In the genomic region with DNA sequence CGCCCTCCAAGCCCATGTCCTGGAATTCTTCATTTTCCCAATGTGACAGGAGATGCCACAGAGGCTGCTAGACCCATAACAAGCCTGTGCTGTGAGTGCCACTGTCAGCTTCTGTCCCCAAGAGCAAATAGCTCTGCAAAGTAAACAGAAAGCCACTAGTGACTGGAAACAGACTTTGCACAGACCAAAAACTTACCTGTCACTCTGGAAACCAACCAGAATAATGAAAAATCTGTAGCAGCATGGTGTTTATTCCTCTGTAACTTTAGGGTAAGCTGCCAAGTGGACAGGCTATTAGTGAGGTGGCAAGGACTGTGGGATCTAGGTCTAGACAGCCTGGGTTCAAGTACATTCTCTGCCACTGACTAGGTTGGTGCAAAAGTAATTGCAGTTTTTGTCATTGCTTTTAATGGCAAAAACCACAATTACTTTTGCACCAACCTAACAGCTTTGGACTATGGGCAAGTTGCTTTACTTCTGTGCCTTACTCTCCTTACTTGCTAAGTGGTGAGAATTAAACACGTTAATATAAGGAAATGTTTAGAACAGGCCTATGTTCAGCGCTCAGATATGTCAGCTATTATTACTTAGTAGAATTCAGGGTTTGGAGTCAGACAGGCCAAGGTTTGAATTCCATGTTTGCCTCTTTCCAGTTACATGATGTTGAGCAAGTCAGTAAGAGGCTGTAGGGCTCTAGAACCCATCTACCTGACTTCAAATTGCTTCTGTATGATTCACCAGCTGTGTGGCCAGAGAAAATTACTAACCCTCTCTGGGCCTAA, we compare ENCODE assay signal across 1 cellular context.
A peak's percentile ranks its signal among the peaks of the same experiment; 100 is the strongest.
TF ChIP-seq lines count a peak whose summit lies in the region.

A gene (minus strand): TSS at position 100 of the 782 bp plus-strand sequence. CDS start 67 bp downstream, at position 33.

TF ChIP-seq in HepG2, 621 proteins besides CTCF, POLR2A, EP300 and RAD21 (continued from another document and continues in another):
- TF ChIP-seq, protein P1, sequence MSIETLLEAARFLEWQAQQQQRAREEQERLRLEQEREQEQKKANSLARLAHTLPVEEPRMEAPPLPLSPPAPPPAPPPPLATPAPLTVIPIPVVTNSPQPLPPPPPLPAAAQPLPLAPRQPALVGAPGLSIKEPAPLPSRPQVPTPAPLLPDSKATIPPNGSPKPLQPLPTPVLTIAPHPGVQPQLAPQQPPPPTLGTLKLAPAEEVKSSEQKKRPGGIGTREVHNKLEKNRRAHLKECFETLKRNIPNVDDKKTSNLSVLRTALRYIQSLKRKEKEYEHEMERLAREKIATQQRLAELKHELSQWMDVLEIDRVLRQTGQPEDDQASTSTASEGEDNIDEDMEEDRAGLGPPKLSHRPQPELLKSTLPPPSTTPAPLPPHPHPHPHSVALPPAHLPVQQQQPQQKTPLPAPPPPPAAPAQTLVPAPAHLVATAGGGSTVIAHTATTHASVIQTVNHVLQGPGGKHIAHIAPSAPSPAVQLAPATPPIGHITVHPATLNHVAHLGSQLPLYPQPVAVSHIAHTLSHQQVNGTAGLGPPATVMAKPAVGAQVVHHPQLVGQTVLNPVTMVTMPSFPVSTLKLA (IDR thresholded peaks at IDR 0.05) = no peak
- TF ChIP-seq, protein P2, sequence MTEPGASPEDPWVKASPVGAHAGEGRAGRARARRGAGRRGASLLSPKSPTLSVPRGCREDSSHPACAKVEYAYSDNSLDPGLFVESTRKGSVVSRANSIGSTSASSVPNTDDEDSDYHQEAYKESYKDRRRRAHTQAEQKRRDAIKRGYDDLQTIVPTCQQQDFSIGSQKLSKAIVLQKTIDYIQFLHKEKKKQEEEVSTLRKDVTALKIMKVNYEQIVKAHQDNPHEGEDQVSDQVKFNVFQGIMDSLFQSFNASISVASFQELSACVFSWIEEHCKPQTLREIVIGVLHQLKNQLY (CRISPR knock-in tag; IDR thresholded peaks at IDR 0.05) = no peak
- TF ChIP-seq YEATS4 (CRISPR knock-in tag; IDR thresholded peaks at IDR 0.05; ENCODE audit: borderline replicate concordance) (no peak; the same call in 1 of the 2 replicates), TCF7L2 (IDR thresholded peaks at IDR 0.05; ENCODE audit: low read depth, low read length) (no peak), ERF (CRISPR knock-in tag; IDR thresholded peaks at IDR 0.05) (peak; percentile 40; the same call in 1 of the 2 replicates), RXRA (CRISPR knock-in tag; IDR thresholded peaks at IDR 0.05) (peak; percentile 55; the same call in 1 of the 2 replicates), SAP130 (CRISPR knock-in tag; IDR thresholded peaks at IDR 0.05; ENCODE audit: low read depth) (peak; percentile 78), RNF2 (conservative IDR thresholded peaks at IDR 0.05; ENCODE audit: low read depth) (no peak), FOXO1 (CRISPR knock-in tag; IDR thresholded peaks at IDR 0.05) (peak; percentile 63; the same call in 1 of the 2 replicates), LCORL (IDR thresholded peaks at IDR 0.05) (no peak), LCORL (CRISPR knock-in tag; IDR thresholded peaks at IDR 0.05) (peak; percentile 84), ZNF878 (CRISPR knock-in tag; IDR thresholded peaks at IDR 0.05) (no peak), CEBPB (IDR thresholded peaks at IDR 0.05; ENCODE audit: borderline replicate concordance, low read depth, low read length) (peak; percentile 62; the same call in 1 of the 2 replicates), RCOR2 (CRISPR knock-in tag; IDR thresholded peaks at IDR 0.05) (peak; percentile 78; the same call in 1 of the 2 replicates), NCOR1 (IDR thresholded peaks at IDR 0.05; ENCODE audit: borderline replicate concordance, low read length) (peak; percentile 68; the same call in 1 of the 2 replicates), ZSCAN31 (CRISPR knock-in tag; IDR thresholded peaks at IDR 0.05; ENCODE audit: low read depth) (no peak), PHF8 (CRISPR knock-in tag; IDR thresholded peaks at IDR 0.05) (0 out of 2 replicates have a peak, but pooled peaks have one; percentile 21), KDM3A (CRISPR knock-in tag; IDR thresholded peaks at IDR 0.05; ENCODE audit: low read depth) (0 out of 2 replicates have a peak, but pooled peaks have one; percentile 28), TBX2 (CRISPR knock-in tag; IDR thresholded peaks at IDR 0.05; ENCODE audit: borderline replicate concordance) (peak; percentile 68; the same call in 1 of the 2 replicates), RFXANK (CRISPR knock-in tag; IDR thresholded peaks at IDR 0.05) (no peak), SP1 (IDR thresholded peaks at IDR 0.05) (no peak), SP1 (CRISPR knock-in tag; IDR thresholded peaks at IDR 0.05) (no peak), ZNF441 (CRISPR knock-in tag; IDR thresholded peaks at IDR 0.05; ENCODE audit: borderline replicate concordance) (0 out of 2 replicates have a peak, but pooled peaks have one; percentile 31), MIER3 (CRISPR knock-in tag; IDR thresholded peaks at IDR 0.05; ENCODE audit: borderline replicate concordance) (0 out of 2 replicates have a peak, but pooled peaks have one; percentile 38), NFIC (IDR thresholded peaks at IDR 0.05; ENCODE audit: low read length) (peak; percentile 31; the same call in 1 of the 2 replicates), MTF1 (CRISPR knock-in tag; IDR thresholded peaks at IDR 0.05) (no peak), HNF4G (IDR thresholded peaks at IDR 0.05; ENCODE audit: borderline replicate concordance, low read depth, low read length) (peak; percentile 79; the same call in 1 of the 2 replicates), HNF4G (CRISPR knock-in tag; IDR thresholded peaks at IDR 0.05; ENCODE audit: borderline replicate concordance, low read depth) (peak; percentile 55; the same call in 1 of the 2 replicates), ZNF350 (CRISPR knock-in tag; IDR thresholded peaks at IDR 0.05; ENCODE audit: borderline replicate concordance, low read depth) (no peak), HNRNPL (IDR thresholded peaks at IDR 0.05; ENCODE audit: low read depth, low read length) (0 out of 2 replicates have a peak, but pooled peaks have one; percentile 27), ASH2L (IDR thresholded peaks at IDR 0.05; ENCODE audit: insufficient read length, low read depth, low read length) (peak; percentile 67)
- TF ChIP-seq, protein P3, sequence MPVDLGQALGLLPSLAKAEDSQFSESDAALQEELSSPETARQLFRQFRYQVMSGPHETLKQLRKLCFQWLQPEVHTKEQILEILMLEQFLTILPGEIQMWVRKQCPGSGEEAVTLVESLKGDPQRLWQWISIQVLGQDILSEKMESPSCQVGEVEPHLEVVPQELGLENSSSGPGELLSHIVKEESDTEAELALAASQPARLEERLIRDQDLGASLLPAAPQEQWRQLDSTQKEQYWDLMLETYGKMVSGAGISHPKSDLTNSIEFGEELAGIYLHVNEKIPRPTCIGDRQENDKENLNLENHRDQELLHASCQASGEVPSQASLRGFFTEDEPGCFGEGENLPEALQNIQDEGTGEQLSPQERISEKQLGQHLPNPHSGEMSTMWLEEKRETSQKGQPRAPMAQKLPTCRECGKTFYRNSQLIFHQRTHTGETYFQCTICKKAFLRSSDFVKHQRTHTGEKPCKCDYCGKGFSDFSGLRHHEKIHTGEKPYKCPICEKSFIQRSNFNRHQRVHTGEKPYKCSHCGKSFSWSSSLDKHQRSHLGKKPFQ (CRISPR knock-in tag; IDR thresholded peaks at IDR 0.05; ENCODE audit: insufficient replicate concordance) = no peak
- TF ChIP-seq, protein P4, sequence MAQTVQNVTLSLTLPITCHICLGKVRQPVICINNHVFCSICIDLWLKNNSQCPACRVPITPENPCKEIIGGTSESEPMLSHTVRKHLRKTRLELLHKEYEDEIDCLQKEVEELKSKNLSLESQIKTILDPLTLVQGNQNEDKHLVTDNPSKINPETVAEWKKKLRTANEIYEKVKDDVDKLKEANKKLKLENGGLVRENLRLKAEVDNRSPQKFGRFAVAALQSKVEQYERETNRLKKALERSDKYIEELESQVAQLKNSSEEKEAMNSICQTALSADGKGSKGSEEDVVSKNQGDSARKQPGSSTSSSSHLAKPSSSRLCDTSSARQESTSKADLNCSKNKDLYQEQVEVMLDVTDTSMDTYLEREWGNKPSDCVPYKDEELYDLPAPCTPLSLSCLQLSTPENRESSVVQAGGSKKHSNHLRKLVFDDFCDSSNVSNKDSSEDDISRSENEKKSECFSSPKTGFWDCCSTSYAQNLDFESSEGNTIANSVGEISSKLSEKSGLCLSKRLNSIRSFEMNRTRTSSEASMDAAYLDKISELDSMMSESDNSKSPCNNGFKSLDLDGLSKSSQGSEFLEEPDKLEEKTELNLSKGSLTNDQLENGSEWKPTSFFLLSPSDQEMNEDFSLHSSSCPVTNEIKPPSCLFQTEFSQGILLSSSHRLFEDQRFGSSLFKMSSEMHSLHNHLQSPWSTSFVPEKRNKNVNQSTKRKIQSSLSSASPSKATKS (CRISPR knock-in tag; IDR thresholded peaks at IDR 0.05) = no peak
- TF ChIP-seq, protein P5, sequence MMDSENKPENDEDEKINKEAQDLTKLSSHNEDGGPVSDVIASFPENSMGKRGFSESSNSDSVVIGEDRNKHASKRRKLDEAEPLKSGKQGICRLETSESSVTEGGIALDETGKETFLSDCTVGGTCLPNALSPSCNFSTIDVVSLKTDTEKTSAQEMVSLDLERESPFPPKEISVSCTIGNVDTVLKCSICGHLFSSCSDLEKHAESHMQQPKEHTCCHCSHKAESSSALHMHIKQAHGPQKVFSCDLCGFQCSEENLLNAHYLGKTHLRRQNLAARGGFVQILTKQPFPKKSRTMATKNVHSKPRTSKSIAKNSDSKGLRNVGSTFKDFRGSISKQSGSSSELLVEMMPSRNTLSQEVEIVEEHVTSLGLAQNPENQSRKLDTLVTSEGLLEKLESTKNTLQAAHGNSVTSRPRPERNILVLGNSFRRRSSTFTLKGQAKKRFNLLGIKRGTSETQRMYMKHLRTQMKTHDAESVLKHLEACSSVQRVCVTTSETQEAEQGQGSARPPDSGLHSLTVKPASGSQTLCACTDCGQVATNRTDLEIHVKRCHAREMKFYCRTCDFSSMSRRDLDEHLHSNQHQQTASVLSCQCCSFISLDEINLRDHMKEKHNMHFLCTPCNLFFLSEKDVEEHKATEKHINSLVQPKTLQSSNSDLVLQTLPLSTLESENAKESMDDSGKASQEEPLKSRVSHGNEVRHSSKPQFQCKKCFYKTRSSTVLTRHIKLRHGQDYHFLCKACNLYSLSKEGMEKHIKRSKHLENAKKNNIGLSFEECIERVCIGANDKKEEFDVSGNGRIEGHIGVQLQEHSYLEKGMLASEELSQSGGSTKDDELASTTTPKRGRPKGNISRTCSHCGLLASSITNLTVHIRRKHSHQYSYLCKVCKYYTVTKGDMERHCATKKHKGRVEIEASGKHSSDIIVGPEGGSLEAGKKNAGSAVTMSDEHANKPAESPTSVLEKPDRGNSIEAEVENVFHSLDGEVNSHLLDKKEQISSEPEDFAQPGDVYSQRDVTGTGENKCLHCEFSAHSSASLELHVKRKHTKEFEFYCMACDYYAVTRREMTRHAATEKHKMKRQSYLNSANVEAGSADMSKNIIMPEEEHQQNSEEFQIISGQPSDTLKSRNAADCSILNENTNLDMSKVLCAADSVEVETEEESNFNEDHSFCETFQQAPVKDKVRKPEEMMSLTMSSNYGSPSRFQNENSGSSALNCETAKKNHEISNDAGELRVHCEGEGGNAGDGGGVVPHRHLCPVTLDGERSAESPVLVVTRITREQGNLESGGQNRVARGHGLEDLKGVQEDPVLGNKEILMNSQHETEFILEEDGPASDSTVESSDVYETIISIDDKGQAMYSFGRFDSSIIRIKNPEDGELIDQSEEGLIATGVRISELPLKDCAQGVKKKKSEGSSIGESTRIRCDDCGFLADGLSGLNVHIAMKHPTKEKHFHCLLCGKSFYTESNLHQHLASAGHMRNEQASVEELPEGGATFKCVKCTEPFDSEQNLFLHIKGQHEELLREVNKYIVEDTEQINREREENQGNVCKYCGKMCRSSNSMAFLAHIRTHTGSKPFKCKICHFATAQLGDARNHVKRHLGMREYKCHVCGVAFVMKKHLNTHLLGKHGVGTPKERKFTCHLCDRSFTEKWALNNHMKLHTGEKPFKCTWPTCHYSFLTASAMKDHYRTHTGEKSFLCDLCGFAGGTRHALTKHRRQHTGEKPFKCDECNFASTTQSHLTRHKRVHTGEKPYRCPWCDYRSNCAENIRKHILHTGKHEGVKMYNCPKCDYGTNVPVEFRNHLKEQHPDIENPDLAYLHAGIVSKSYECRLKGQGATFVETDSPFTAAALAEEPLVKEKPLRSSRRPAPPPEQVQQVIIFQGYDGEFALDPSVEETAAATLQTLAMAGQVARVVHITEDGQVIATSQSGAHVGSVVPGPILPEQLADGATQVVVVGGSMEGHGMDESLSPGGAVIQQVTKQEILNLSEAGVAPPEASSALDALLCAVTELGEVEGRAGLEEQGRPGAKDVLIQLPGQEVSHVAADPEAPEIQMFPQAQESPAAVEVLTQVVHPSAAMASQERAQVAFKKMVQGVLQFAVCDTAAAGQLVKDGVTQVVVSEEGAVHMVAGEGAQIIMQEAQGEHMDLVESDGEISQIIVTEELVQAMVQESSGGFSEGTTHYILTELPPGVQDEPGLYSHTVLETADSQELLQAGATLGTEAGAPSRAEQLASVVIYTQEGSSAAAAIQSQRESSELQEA (CRISPR knock-in tag; IDR thresholded peaks at IDR 0.05; ENCODE audit: not compliant biosample characterization) = no peak
- TF ChIP-seq, protein P6, sequence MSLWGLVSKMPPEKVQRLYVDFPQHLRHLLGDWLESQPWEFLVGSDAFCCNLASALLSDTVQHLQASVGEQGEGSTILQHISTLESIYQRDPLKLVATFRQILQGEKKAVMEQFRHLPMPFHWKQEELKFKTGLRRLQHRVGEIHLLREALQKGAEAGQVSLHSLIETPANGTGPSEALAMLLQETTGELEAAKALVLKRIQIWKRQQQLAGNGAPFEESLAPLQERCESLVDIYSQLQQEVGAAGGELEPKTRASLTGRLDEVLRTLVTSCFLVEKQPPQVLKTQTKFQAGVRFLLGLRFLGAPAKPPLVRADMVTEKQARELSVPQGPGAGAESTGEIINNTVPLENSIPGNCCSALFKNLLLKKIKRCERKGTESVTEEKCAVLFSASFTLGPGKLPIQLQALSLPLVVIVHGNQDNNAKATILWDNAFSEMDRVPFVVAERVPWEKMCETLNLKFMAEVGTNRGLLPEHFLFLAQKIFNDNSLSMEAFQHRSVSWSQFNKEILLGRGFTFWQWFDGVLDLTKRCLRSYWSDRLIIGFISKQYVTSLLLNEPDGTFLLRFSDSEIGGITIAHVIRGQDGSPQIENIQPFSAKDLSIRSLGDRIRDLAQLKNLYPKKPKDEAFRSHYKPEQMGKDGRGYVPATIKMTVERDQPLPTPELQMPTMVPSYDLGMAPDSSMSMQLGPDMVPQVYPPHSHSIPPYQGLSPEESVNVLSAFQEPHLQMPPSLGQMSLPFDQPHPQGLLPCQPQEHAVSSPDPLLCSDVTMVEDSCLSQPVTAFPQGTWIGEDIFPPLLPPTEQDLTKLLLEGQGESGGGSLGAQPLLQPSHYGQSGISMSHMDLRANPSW (CRISPR knock-in tag; IDR thresholded peaks at IDR 0.05; ENCODE audit: borderline replicate concordance) = no peak
- TF ChIP-seq, protein P7, sequence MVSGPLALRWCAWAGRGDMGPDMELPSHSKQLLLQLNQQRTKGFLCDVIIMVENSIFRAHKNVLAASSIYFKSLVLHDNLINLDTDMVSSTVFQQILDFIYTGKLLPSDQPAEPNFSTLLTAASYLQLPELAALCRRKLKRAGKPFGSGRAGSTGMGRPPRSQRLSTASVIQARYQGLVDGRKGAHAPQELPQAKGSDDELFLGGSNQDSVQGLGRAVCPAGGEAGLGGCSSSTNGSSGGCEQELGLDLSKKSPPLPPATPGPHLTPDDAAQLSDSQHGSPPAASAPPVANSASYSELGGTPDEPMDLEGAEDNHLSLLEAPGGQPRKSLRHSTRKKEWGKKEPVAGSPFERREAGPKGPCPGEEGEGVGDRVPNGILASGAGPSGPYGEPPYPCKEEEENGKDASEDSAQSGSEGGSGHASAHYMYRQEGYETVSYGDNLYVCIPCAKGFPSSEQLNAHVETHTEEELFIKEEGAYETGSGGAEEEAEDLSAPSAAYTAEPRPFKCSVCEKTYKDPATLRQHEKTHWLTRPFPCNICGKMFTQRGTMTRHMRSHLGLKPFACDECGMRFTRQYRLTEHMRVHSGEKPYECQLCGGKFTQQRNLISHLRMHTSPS (CRISPR knock-in tag; IDR thresholded peaks at IDR 0.05; ENCODE audit: low read depth) = peak; percentile 62
